12 cellular contexts compared by ENCODE assay signal in the genomic region with DNA sequence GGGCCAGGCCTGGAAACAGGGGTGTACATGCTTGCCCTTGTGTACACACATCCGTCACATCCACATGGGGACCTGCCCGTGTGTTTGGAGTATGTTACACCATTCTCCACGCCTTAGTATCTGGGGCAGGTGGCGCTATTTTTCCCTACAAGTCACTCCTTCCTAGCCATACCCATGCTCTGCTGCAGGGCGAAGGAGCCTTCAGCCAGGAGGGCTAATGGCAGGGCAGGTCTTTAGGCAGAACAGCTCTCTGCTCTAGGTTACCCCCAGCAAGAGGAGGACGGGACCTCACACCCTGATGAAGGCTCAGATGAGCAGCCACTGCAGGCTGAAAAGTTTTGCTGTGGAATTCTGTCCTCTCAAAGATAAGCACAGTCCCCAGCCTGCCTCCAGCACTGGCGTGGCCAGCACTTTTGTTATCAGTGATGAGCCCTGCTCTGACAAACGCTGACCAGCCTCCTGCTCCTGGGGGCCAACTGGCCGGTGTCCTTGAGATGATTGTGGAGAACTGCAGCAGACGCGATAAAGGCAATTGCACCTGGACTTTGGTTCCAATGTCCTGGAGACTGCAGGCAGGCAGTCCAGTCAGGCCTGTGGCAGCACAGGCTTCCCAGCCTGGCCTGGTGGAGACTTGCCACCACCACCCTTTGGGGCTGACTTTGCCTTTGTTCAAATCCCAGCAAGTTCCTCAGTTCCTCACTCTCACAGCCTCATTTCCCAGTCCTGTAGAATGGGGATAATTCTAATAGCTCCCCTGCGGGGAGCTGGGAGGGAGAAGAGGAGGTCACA. TPM values are rescaled to one million over a fixed set of nuclear protein-coding genes. Genes with fewer than 3 reads are reported as not detected.
DNase-seq lines count a peak whose midpoint lies in the region; FAIRE-seq and TF ChIP-seq lines count a peak whose summit lies in the region.
"Had no signal": no experiment of that assay in that cellular context is flagged by ENCODE, and none has a peak within 500 bp of the region (broad histone marks: within the 10 kb centered on the region; RNA-seq: fewer than 3 reads in every experiment).

No MANE protein-coding gene starts in this region.

- H3K4me1 Mint-ChIP-seq in MCF 10A (ENCODE audit: insufficient read depth, unreplicated experiment), result no peaks in the 10 kb centered on the region

- no peak overlapping the region for H3K27ac Mint-ChIP-seq in MCF 10A (ENCODE audit: low read depth, unreplicated experiment)
- H3K27ac Mint-ChIP-seq: activated T-helper 17 cell treated with anti-CD3 and anti-CD28 coated beads, Interleukin-2, amount 50 U/mL, for 72 hours had no signal

- no peak overlapping the region for H4K12ac ChIP-seq in trophoblast cell (ENCODE audit: low read depth, low read length)

- H3K36me3 Mint-ChIP-seq in MCF 10A (ENCODE audit: insufficient read depth, unreplicated experiment), result no peaks in the 10 kb centered on the region

- POLR2A ChIA-PET in H1 (lab: Charles Lee; ENCODE audit: partially characterized antibody) (no interaction called here), MCF 10A (lab: Yijun Ruan, JAX) (no interaction called here)

- no peaks in the 10 kb centered on the region for H3K79me2 ChIP-seq in H1 (ENCODE audit: control insufficient read depth in 1 of 2, insufficient read depth in 2 of 2, low read length in 2 of 2)
- no peaks in the 10 kb centered on the region for H3K79me2 ChIP-seq in trophoblast cell (ENCODE audit: control insufficient read depth, insufficient read depth, low read length, poor library complexity)

- BruUV-seq in MCF 10A (replicated peaks; lab: Mats Ljungman, UMichigan), result no TSS peak

- H4K91ac ChIP-seq in H1 (replicated peaks; ENCODE audit: insufficient read length, low read length) (no peak overlapping the region), trophoblast cell (ENCODE audit: low read depth, low read length) (no peak overlapping the region)

- no peak for FAIRE-seq in H1 (lab: Jason Lieb, UNC)
- FAIRE-seq: A204.1, endothelial cell of umbilical vein had no signal

- H4K5ac ChIP-seq in H1 (ENCODE audit: insufficient read length, low read depth, low read length), result no peak overlapping the region

- no peak overlapping the region for H4K8ac ChIP-seq in H1 (ENCODE audit: extremely low read depth, insufficient read depth, low read length)
- no peak overlapping the region for H4K8ac ChIP-seq in trophoblast cell (ENCODE audit: low read depth, low read length)

- no peak overlapping the region for H3K4me3 Mint-ChIP-seq in MCF 10A (ENCODE audit: unreplicated experiment)
- H3K4me3 Mint-ChIP-seq: activated T-helper 17 cell treated with anti-CD3 and anti-CD28 coated beads, Interleukin-2, amount 50 U/mL, for 72 hours had no signal

- H2AK5ac ChIP-seq in H1 (ENCODE audit: low read depth, low read length), result no peak overlapping the region
- no peak overlapping the region for H2AK5ac ChIP-seq in trophoblast cell (ENCODE audit: low read length)

- H3K9me3 ChIP-seq in H1 (ENCODE audit: insufficient read depth in 2 of 2, low read depth in 1 of 2, low read length in 1 of 2) (no peaks in the 10 kb centered on the region), trophoblast cell (ENCODE audit: insufficient read depth, low read depth, low read length) (no peaks in the 10 kb centered on the region)

- H2BK20ac ChIP-seq in H1 (ENCODE audit: low read length), result no peak overlapping the region

- WGBS in H1 (ENCODE audit: extremely low coverage in 1 of 2, insufficient coverage in 1 of 2, insufficient read length in 1 of 2, insufficient replicate concordance in 2 of 2, low coverage in 1 of 2, low lambda C conversion rate in 2 of 2, missing lambda C conversion rate in 1 of 2), 2 experiments, result 78% methylated on average over 12 of the region's 12 CpGs; no CpG with 5 or more reads in 1 of the 2 experiments
- whole genome bisulfite sequencing in trophoblast cell (ENCODE audit: extremely low coverage, insufficient coverage, insufficient read length), result no CpG with 5 or more reads among the region's 12 CpGs

- TF ChIP-seq POLR2A in H1 (IDR thresholded peaks at IDR 0.05; ENCODE audit: control extremely low read depth in 1 of 2, low read depth in 2 of 2, low read length in 2 of 2), result no peak

- H2BK12ac ChIP-seq in H1 (ENCODE audit: low read depth, low read length) (no peak overlapping the region), trophoblast cell (ENCODE audit: low read length) (no peak overlapping the region)

- H3K9ac ChIP-seq in H1 (replicated peaks in 1 of 4; ENCODE audit: extremely low read depth in 1 of 4, low read depth in 3 of 4, low read length in 3 of 4), result no peak overlapping the region
- no peak overlapping the region for H3K9ac ChIP-seq in trophoblast cell (ENCODE audit: low read length)

- H2BK15ac ChIP-seq in H1 (ENCODE audit: low read length), result no peak overlapping the region

- CTCF ChIA-PET in H1 (lab: Charles Lee; ENCODE audit: partially characterized antibody) (interaction anchor here (0.6 to 1.8 kb wide), 6 partner anchors 9 to 332 kb away, joined by 3 to 7 read pairs (median 3); no protein-coding TSS in a partner anchor), MCF 10A (lab: Yijun Ruan, JAX) (interaction anchor here (0.6 kb wide), 1 partner anchor 13 kb away, joined by 4 read pairs; no protein-coding TSS in a partner anchor)

- H4K20me1 ChIP-seq in H1 (replicated peaks in 1 of 2; ENCODE audit: control insufficient read depth in 1 of 2, insufficient read depth in 2 of 2, low read length in 2 of 2), result peaks cover 0 to 1% of the 10 kb centered on the region in 2 experiments

- no peaks in the 10 kb centered on the region for H3K36me3 ChIP-seq in H1 (ENCODE audit: control insufficient read depth in 2 of 4, insufficient read depth in 4 of 4, low read length in 3 of 4)
- no peaks in the 10 kb centered on the region for H3K36me3 ChIP-seq in trophoblast cell (ENCODE audit: control insufficient read depth in 1 of 2, insufficient read depth in 2 of 2, low read length in 2 of 2)

- H3K9me3 Mint-ChIP-seq in MCF 10A (ENCODE audit: unreplicated experiment), result peaks cover 13% of the 10 kb centered on the region

- no peaks in the 10 kb centered on the region for H3K79me1 ChIP-seq in H1 (ENCODE audit: low read depth, low read length)
- H3K79me1 ChIP-seq in trophoblast cell (ENCODE audit: low read length), result no peaks in the 10 kb centered on the region

- no peak overlapping the region for H3K4me3 ChIP-seq in H1 (ENCODE audit: extremely low read depth in 1 of 4, insufficient read depth in 2 of 4, low read depth in 3 of 4, low read length in 4 of 4)
- no peak overlapping the region for H3K4me3 ChIP-seq in trophoblast cell (ENCODE audit: low read depth, low read length)
- H3K4me3 ChIP-seq: lung had no signal

- intact Hi-C loops in MCF 10A (cut with micrococcal nuclease), result no loop called here

- H3K14ac ChIP-seq in H1 (ENCODE audit: insufficient read length), result no peak overlapping the region
- no peak overlapping the region for H3K14ac ChIP-seq in trophoblast cell (ENCODE audit: low read length)

- H3K27ac ChIP-seq in H1 (ENCODE audit: low read depth, low read length) (no peak overlapping the region), trophoblast cell (ENCODE audit: low read depth, low read length) (no peak overlapping the region)

- H3K4ac ChIP-seq in H1 (replicated peaks; ENCODE audit: insufficient read length, low read depth, low read length) (no peak overlapping the region), trophoblast cell (ENCODE audit: low read depth, low read length) (no peak overlapping the region)

- no peaks in the 10 kb centered on the region for H3K23me2 ChIP-seq in H1 (ENCODE audit: low read depth, low read length)

- H2AFZ ChIP-seq in H1 (ENCODE audit: low read length) (peak overlapping the region; percentile 15; the same call in 1 of the 2 replicates), trophoblast cell (ENCODE audit: insufficient read depth, low read length, poor library complexity) (no peak overlapping the region)

- H3K27me3 ChIP-seq in H1 (replicated peaks in 1 of 4; ENCODE audit: control insufficient read depth in 3 of 4, extremely low read depth in 1 of 4, insufficient read depth in 3 of 4, low read length in 3 of 4), result no peaks in the 10 kb centered on the region
- H3K27me3 ChIP-seq in trophoblast cell (ENCODE audit: insufficient read depth, low read length), result no peaks in the 10 kb centered on the region

- peak; percentile 44 to 54 for TF ChIP-seq RAD21 in H1 (IDR thresholded peaks at IDR 0.05 in 1 of 2, conservative IDR thresholded peaks at IDR 0.05 in 1 of 2; ENCODE audit: low read depth in 2 of 2, low read length in 2 of 2)

- H3K27me3 Mint-ChIP-seq in MCF 10A (ENCODE audit: insufficient read depth, unreplicated experiment), result peaks cover 20% of the 10 kb centered on the region

- H3K18ac ChIP-seq in H1 (ENCODE audit: extremely low read depth, low read length) (no peak overlapping the region), trophoblast cell (ENCODE audit: low read length) (no peak overlapping the region)

- H3K4me1 ChIP-seq in H1 (replicated peaks in 1 of 4; ENCODE audit: control insufficient read depth in 3 of 4, insufficient read depth in 4 of 4, low read length in 3 of 4) (no peaks in the 10 kb centered on the region), trophoblast cell (ENCODE audit: control insufficient read depth in 1 of 2, insufficient read depth in 2 of 2, low read length in 2 of 2) (no peaks in the 10 kb centered on the region)

- no peak for TF ChIP-seq EP300 in H1 (IDR thresholded peaks at IDR 0.05; ENCODE audit: borderline replicate concordance in 1 of 2, low read depth in 2 of 2, low read length in 2 of 2)

- no peak overlapping the region for H3K56ac ChIP-seq in H1 (replicated peaks; ENCODE audit: insufficient read length, low read depth, low read length)

- DNase-seq in DMS53 (lab: John Stamatoyannopoulos, UW) (peak; percentile 31), DMS53 treated with DMSO at 0.1 percent for 48 hours (lab: John Stamatoyannopoulos, UW; ENCODE audit: unreplicated experiment) (no peak), NCI-H526 treated with DMSO at 0.1 percent for 48 hours (lab: John Stamatoyannopoulos, UW) (peak; percentile 72), H1 (ENCODE audit: low read depth in 1 of 2, low spot score in 2 of 2) (no peak), trophoblast cell (peak; percentile 73 to 74), MCF 10A (ENCODE audit: unreplicated experiment) (no peak), foreskin melanocyte (no peak)
- DNase-seq in activated CD4-positive, alpha-beta T cell treated with anti-CD3 and anti-CD28 coated beads for 48 hours, result no peak

- H2BK5ac ChIP-seq in H1 (ENCODE audit: low read depth, low read length) (no peak overlapping the region), trophoblast cell (ENCODE audit: low read depth, low read length, poor library complexity) (no peak overlapping the region)

- H3K23ac ChIP-seq in H1 (ENCODE audit: insufficient read length) (no peak overlapping the region), trophoblast cell (ENCODE audit: low read length) (no peak overlapping the region)

- no peak overlapping the region for H3K4me2 ChIP-seq in H1 (ENCODE audit: insufficient read depth in 1 of 2, low read depth in 2 of 2, low read length in 2 of 2)
- no peak overlapping the region for H3K4me2 ChIP-seq in trophoblast cell (ENCODE audit: low read length)

- H2BK120ac ChIP-seq in H1 (replicated peaks; ENCODE audit: low read depth, low read length), result no peak overlapping the region
- H2BK120ac ChIP-seq in trophoblast cell (ENCODE audit: insufficient read depth, low read length, poor library complexity), result no peak overlapping the region

- peak in 2 of 3 experiments; percentile 62 to 63; a peak in 3 of 4 replicates for TF ChIP-seq CTCF in H1 (IDR thresholded peaks at IDR 0.05; ENCODE audit: control extremely low read depth in 1 of 3, insufficient read depth in 1 of 3, low read depth in 1 of 3, low read length in 3 of 3)
- no peak for TF ChIP-seq CTCF in MCF 10A (IDR thresholded peaks at IDR 0.05; ENCODE audit: unreplicated experiment)

RNA-seq across cellular contexts. Expression of a gene that starts 19.8 kb away (rescaled TPM):
- total RNA-seq in H1 (2021; fragmentation: NEBNext Ultra II Directional; extraction: Animal tissue kit (Norgen Biotek cat#: 25700)), result not detected in 2 replicates
- 0.32 and 0.57 TPM in 2 replicates for polyA plus RNA-seq in H1 (2011; rRNA removed)
- 0.30 TPM for polyA plus RNA-seq in H1 (2011; cell fraction: cytosol; rRNA removed)
- polyA plus RNA-seq in H1 (2011; cell fraction: nucleus; rRNA removed), result 0.83 TPM
- 0.51 to 0.74 TPM (median 0.63 TPM) in 4 replicates for polyA plus RNA-seq in H1 (2012, experiment 1 of 2)
- polyA plus RNA-seq in H1 (2012, experiment 2 of 2), result 0.26 TPM
- polyA plus RNA-seq in H1 (2013, experiment 1 of 2), result 0.22 TPM
- polyA plus RNA-seq in H1 (2013, experiment 2 of 2), result 0.15 TPM
- 0.10 and 1.1 TPM in 2 replicates for polyA minus RNA-seq in H1 (2011; rRNA and poly(A)+ RNA removed)
- polyA minus RNA-seq in H1 (2011; cell fraction: cytosol; rRNA and poly(A)+ RNA removed), result 0.37 TPM
- not detected for polyA minus RNA-seq in H1 (2011; cell fraction: nucleus; rRNA and poly(A)+ RNA removed)
- polyA plus RNA-seq in trophoblast cell (2013), result 0.15 and 0.16 TPM in 2 replicates
- total RNA-seq in MCF 10A (2022), result 5.2 and 7.1 TPM in 2 replicates

RNA-seq across cellular contexts. Expression of a gene that starts 41.2 kb away (rescaled TPM):
- 3.5 and 3.7 TPM in 2 replicates for total RNA-seq in H1 (2021; fragmentation: NEBNext Ultra II Directional; extraction: Animal tissue kit (Norgen Biotek cat#: 25700))
- 1.7 and 2.7 TPM in 2 replicates for polyA plus RNA-seq in H1 (2011; rRNA removed)
- polyA plus RNA-seq in H1 (2011; cell fraction: cytosol; rRNA removed), result 2.2 TPM
- polyA plus RNA-seq in H1 (2011; cell fraction: nucleus; rRNA removed), result 9.6 TPM
- 2.1 to 3.7 TPM (median 3.4 TPM) in 4 replicates for polyA plus RNA-seq in H1 (2012, experiment 1 of 2)
- 1.1 TPM for polyA plus RNA-seq in H1 (2012, experiment 2 of 2)
- 2.9 TPM for polyA plus RNA-seq in H1 (2013, experiment 1 of 2)
- 2.9 TPM for polyA plus RNA-seq in H1 (2013, experiment 2 of 2)
- polyA minus RNA-seq in H1 (2011; rRNA and poly(A)+ RNA removed), result 1.9 and 2.0 TPM in 2 replicates
- 1.5 TPM for polyA minus RNA-seq in H1 (2011; cell fraction: cytosol; rRNA and poly(A)+ RNA removed)
- 7.0 TPM for polyA minus RNA-seq in H1 (2011; cell fraction: nucleus; rRNA and poly(A)+ RNA removed)
- polyA plus RNA-seq in trophoblast cell (2013), result 6.3 and 6.6 TPM in 2 replicates
- total RNA-seq in MCF 10A (2022), result 9.1 and 20.6 TPM in 2 replicates

RNA-seq across cellular contexts. Expression of a gene that starts 46.1 kb away (rescaled TPM):
- total RNA-seq in H1 (2021; fragmentation: NEBNext Ultra II Directional; extraction: Animal tissue kit (Norgen Biotek cat#: 25700)), result 96.7 and 100 TPM in 2 replicates
- 34.1 and 35.4 TPM in 2 replicates for polyA plus RNA-seq in H1 (2011; rRNA removed)
- 78.7 TPM for polyA plus RNA-seq in H1 (2011; cell fraction: cytosol; rRNA removed)
- 17.6 TPM for polyA plus RNA-seq in H1 (2011; cell fraction: nucleus; rRNA removed)
- polyA plus RNA-seq in H1 (2012, experiment 1 of 2), result 73.1 to 107 TPM (median 85.0 TPM) in 4 replicates
- polyA plus RNA-seq in H1 (2012, experiment 2 of 2), result 12.1 TPM
- polyA plus RNA-seq in H1 (2013, experiment 1 of 2), result 60.4 TPM
- polyA plus RNA-seq in H1 (2013, experiment 2 of 2), result 59.2 TPM
- polyA minus RNA-seq in H1 (2011; rRNA and poly(A)+ RNA removed), result 29.7 and 40.0 TPM in 2 replicates
- polyA minus RNA-seq in H1 (2011; cell fraction: cytosol; rRNA and poly(A)+ RNA removed), result 23.6 TPM
- 23.0 TPM for polyA minus RNA-seq in H1 (2011; cell fraction: nucleus; rRNA and poly(A)+ RNA removed)
- 54.5 and 56.4 TPM in 2 replicates for polyA plus RNA-seq in trophoblast cell (2013)
- 80.9 and 91.8 TPM in 2 replicates for total RNA-seq in MCF 10A (2022)

Comparison
In these comparisons a context has a peak if more than half of its experiments do, and no peak if none do; other contexts are left out.
1. DNase-seq: peak in DMS53 (single experiment), NCI-H526 treated with DMSO at 0.1 percent for 48 hours (single experiment) and trophoblast cell (2 of 2); none in DMS53 treated with DMSO at 0.1 percent for 48 hours (single experiment), H1 (0 of 2), activated CD4-positive, alpha-beta T cell treated with anti-CD3 and anti-CD28 coated beads for 48 hours (single experiment), MCF 10A (single experiment) and foreskin melanocyte (single experiment).